ENCODE assay signal across 26 cellular contexts in the genomic region with DNA sequence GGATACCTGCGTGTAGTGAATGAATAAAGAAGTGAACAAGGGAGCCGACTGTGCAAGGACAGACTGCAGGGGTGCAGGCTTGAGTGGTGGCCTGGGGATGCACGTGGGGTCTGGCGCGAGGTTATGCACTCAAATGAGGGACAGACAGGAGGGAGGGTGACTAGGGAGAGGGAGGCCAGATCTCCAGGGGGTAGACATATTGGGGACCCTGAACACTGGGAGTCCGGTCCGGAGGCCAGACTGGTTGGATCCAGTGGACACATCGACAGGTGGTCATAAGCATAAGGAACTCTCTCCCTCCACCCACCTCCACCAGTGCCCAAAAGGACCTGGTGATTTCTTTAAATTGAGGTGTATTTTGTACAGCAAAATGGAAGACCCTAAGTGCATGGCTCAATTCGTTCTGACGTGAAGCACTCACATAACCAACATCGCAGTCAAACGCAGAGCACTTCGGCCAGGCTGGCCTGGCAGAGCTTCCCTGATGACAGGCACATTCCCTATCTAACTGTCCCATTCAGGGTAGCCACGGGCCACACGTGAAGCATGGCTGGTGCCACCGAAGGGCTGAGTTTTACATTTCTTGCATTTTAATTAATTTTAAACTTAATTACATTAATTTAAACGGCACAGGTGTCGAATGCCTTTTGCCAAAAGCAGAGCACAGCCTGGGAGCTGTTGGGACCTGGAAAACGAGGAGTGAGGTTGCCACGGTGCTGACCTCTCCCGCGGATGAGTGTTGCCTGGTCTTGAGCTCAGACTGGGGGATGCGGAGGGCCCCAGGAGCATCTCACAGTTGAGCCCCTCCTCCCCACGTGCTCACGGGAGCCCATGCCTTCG. TPM values are rescaled to one million over a fixed set of nuclear protein-coding genes. Genes with fewer than 3 reads are reported as not detected.
DNase-seq lines count a peak whose midpoint lies in the region; ATAC-seq and TF ChIP-seq lines count a peak whose summit lies in the region.
"Had no signal": no experiment of that assay in that cellular context is flagged by ENCODE, and none has a peak within 500 bp of the region (broad histone marks: within the 10 kb centered on the region; RNA-seq: fewer than 3 reads in every experiment).

No MANE protein-coding gene starts in this region.

- TF ChIP-seq CTCF in GM10248 (IDR thresholded peaks at IDR 0.05; ENCODE audit: control extremely low read depth, extremely low read depth, low read depth, missing control alignments) (no peak), osteoblast (IDR thresholded peaks at IDR 0.05; ENCODE audit: extremely low read depth, low read depth, low read length) (no peak)

- no peaks in the 10 kb centered on the region for H3K9me3 Mint-ChIP-seq in stimulated activated naive CD8-positive, alpha-beta T cell treated with anti-CD3 and anti-CD28 coated beads, Interleukin-15, amount 100 ng/mL, for 72 hours
- H3K9me3 Mint-ChIP-seq: activated T-helper 17 cell treated with anti-CD3 and anti-CD28 coated beads, Interleukin-2, amount 50 U/mL, for 72 hours; CD4-positive, alpha-beta T cell; dendritic cell treated with granulocyte-macrophage colony-stimulating factor and Interleukin-4, amounts not matched to agents 40 ng/mL and 50 ng/mL, for 4 days; stimulated activated effector memory CD8-positive, alpha-beta T cell treated with anti-CD3 and anti-CD28 coated beads, Interleukin-12 subunit alpha, Interleukin-12 subunit beta, amount 100 ng/mL, for 72 hours had no signal

- no peaks in the 10 kb centered on the region for H4K20me1 ChIP-seq in osteoblast (ENCODE audit: insufficient read depth, low read length)

- H3K27ac Mint-ChIP-seq in stimulated activated naive CD8-positive, alpha-beta T cell treated with anti-CD3 and anti-CD28 coated beads, Interleukin-15, amount 100 ng/mL, for 72 hours, result no peak overlapping the region
- H3K27ac Mint-ChIP-seq: activated T-helper 17 cell treated with anti-CD3 and anti-CD28 coated beads, Interleukin-2, amount 50 U/mL, for 72 hours; CD4-positive, alpha-beta T cell; dendritic cell treated with granulocyte-macrophage colony-stimulating factor and Interleukin-4, amounts not matched to agents 40 ng/mL and 50 ng/mL, for 4 days; stimulated activated effector memory CD8-positive, alpha-beta T cell treated with anti-CD3 and anti-CD28 coated beads, Interleukin-12 subunit alpha, Interleukin-12 subunit beta, amount 100 ng/mL, for 72 hours had no signal

- H3K27me3 ChIP-seq in osteoblast (ENCODE audit: insufficient read depth, low read length), result peaks cover 9% of the 10 kb centered on the region
- H3K27me3 ChIP-seq: breast epithelium had no signal

- POLR2A ChIA-PET in GM10248 (lab: Yijun Ruan, JAX), result no interaction called here

- H3K4me1 Mint-ChIP-seq in stimulated activated naive CD8-positive, alpha-beta T cell treated with anti-CD3 and anti-CD28 coated beads, Interleukin-15, amount 100 ng/mL, for 72 hours, result no peaks in the 10 kb centered on the region
- H3K4me1 Mint-ChIP-seq: stimulated activated effector memory CD8-positive, alpha-beta T cell treated with anti-CD3 and anti-CD28 coated beads, Interleukin-12 subunit alpha, Interleukin-12 subunit beta, amount 100 ng/mL, for 72 hours had no signal

- no peak overlapping the region for H2AFZ ChIP-seq in osteoblast (ENCODE audit: low read length)

- peak; percentile 31 for DNase-seq in D341Med (ENCODE audit: low spot score)
- DNase-seq in GM10248 (ENCODE audit: extremely low spot score), result peak; percentile 8
- peak; percentile 41 for DNase-seq in ecto neural progenitor cell (ENCODE audit: low spot score)
- peak; percentile 60 for DNase-seq in osteoblast (ENCODE audit: insufficient read length, low spot score, missing footprints)
- DNase-seq in NCI-H345 treated with DMSO at 0.1 percent for 48 hours (lab: John Stamatoyannopoulos, UW; ENCODE audit: unreplicated experiment), result no peak
- no peak for DNase-seq in stimulated activated naive CD8-positive, alpha-beta T cell treated with anti-CD3 and anti-CD28 coated beads, Interleukin-15, amount 100 ng/mL, for 72 hours
- DNase-seq: activated CD4-positive, alpha-beta T cell treated with anti-CD3 and anti-CD28 coated beads for 1 hour; DMS 273 treated with DMSO at 0.1 percent for 48 hours; glutamatergic neuron; KBM-7; left cardiac atrium; NCI-H2171 treated with DMSO at 0.1 percent for 48 hours; NCI-H526 treated with DMSO at 0.1 percent for 48 hours; T1000 had no signal

- H3K27ac ChIP-seq in osteoblast (ENCODE audit: low read depth, low read length), result no peak overlapping the region
- H3K27ac ChIP-seq: breast epithelium, psoas muscle, skin epidermis had no signal

- no peaks in the 10 kb centered on the region for H3K36me3 ChIP-seq in osteoblast (ENCODE audit: insufficient read depth, low read length)
- H3K36me3 ChIP-seq: breast epithelium, HAP-1 had no signal

- H3K4me3 ChIP-seq in osteoblast (ENCODE audit: insufficient read depth, low read length), result no peak overlapping the region
- H3K4me3 ChIP-seq: breast epithelium, HAP-1, psoas muscle, skin epidermis had no signal

- no peaks in the 10 kb centered on the region for H3K4me1 ChIP-seq in osteoblast (ENCODE audit: insufficient read depth, low read length)
- H3K4me1 ChIP-seq: breast epithelium, HAP-1, psoas muscle had no signal

- ATAC-seq in stimulated activated naive CD8-positive, alpha-beta T cell treated with anti-CD3 and anti-CD28 coated beads, Interleukin-15, amount 100 ng/mL, for 72 hours, result no peak
- ATAC-seq in GM18867 (IDR thresholded peaks at IDR 0.05; ENCODE audit: unreplicated experiment), result no peak
- ATAC-seq: activated T-helper 17 cell treated with anti-CD3 and anti-CD28 coated beads, Interleukin-2, amount 50 U/mL, for 72 hours; left cardiac atrium; psoas muscle; stimulated activated effector memory CD8-positive, alpha-beta T cell treated with anti-CD3 and anti-CD28 coated beads, Interleukin-12 subunit alpha, Interleukin-12 subunit beta, amount 100 ng/mL, for 72 hours had no signal

- CTCF ChIA-PET in GM10248 (lab: Yijun Ruan, JAX), result no interaction called here

- no peak overlapping the region for H3K4me2 ChIP-seq in osteoblast (ENCODE audit: insufficient read depth, low read length)

- no peaks in the 10 kb centered on the region for H3K79me2 ChIP-seq in osteoblast (ENCODE audit: insufficient read depth, low read length)

- no peaks in the 10 kb centered on the region for H3K9me3 ChIP-seq in osteoblast (ENCODE audit: low read depth, low read length)
- H3K9me3 ChIP-seq: HAP-1, psoas muscle had no signal

- no peak overlapping the region for H3K4me3 Mint-ChIP-seq in stimulated activated naive CD8-positive, alpha-beta T cell treated with anti-CD3 and anti-CD28 coated beads, Interleukin-15, amount 100 ng/mL, for 72 hours
- H3K4me3 Mint-ChIP-seq: activated T-helper 17 cell treated with anti-CD3 and anti-CD28 coated beads, Interleukin-2, amount 50 U/mL, for 72 hours; CD4-positive, alpha-beta T cell; dendritic cell treated with granulocyte-macrophage colony-stimulating factor and Interleukin-4, amounts not matched to agents 40 ng/mL and 50 ng/mL, for 4 days; stimulated activated effector memory CD8-positive, alpha-beta T cell treated with anti-CD3 and anti-CD28 coated beads, Interleukin-12 subunit alpha, Interleukin-12 subunit beta, amount 100 ng/mL, for 72 hours had no signal

- H3K27me3 Mint-ChIP-seq in stimulated activated naive CD8-positive, alpha-beta T cell treated with anti-CD3 and anti-CD28 coated beads, Interleukin-15, amount 100 ng/mL, for 72 hours, result peaks cover 7% of the 10 kb centered on the region
- H3K27me3 Mint-ChIP-seq: CD4-positive, alpha-beta T cell had no signal

RNA-seq across cellular contexts. Expression of a gene that starts 14.1 kb away (rescaled TPM):
- total RNA-seq in osteoblast, result not detected in 2 replicates
- total RNA-seq: activated CD8-positive, alpha-beta memory T cell treated with anti-CD3 and anti-CD28 coated beads for 36 hours; activated T-helper 17 cell treated with anti-CD3 and anti-CD28 coated beads, Interleukin-2, amount 50 U/mL, for 72 hours; endothelial cell of umbilical vein; left cardiac atrium; psoas muscle; temporal lobe had no signal

Comparison
In these comparisons a context has a peak if more than half of its experiments do, and no peak if none do; other contexts are left out.
1. DNase-seq: peak in D341Med (single experiment), GM10248 (single experiment), ecto neural progenitor cell (single experiment) and osteoblast (single experiment); none in NCI-H345 treated with DMSO at 0.1 percent for 48 hours (single experiment) and stimulated activated naive CD8-positive, alpha-beta T cell treated with anti-CD3 and anti-CD28 coated beads, Interleukin-15, amount 100 ng/mL, for 72 hours (0 of 2).